ENCODE assay signal across 23 cellular contexts in genomic region chr6:53912661-53913060, GRCh38.
"Had no signal": no experiment of that assay in that cellular context is flagged by ENCODE, and none has a peak within 500 bp of the region (broad histone marks: within the 10 kb centered on the region; RNA-seq: fewer than 3 reads in every experiment).

No MANE protein-coding gene starts in this region.

- H3K27me3 ChIP-seq: esophagus squamous epithelium, heart left ventricle, left lung, right lobe of liver, transverse colon had no signal

- H3K27ac Mint-ChIP-seq: effector memory CD8-positive, alpha-beta T cell; naive B cell; stimulated activated effector memory CD8-positive, alpha-beta T cell treated with anti-CD3 and anti-CD28 coated beads, Interleukin-12 subunit alpha, Interleukin-12 subunit beta, amount 100 ng/mL, for 72 hours had no signal

- H3K4me3 Mint-ChIP-seq: central memory CD8-positive, alpha-beta T cell; effector memory CD8-positive, alpha-beta T cell; naive B cell; nephron; stimulated activated effector memory CD8-positive, alpha-beta T cell treated with anti-CD3 and anti-CD28 coated beads, Interleukin-12 subunit alpha, Interleukin-12 subunit beta, amount 100 ng/mL, for 72 hours had no signal

- H3K9me3 ChIP-seq: esophagus squamous epithelium, heart left ventricle, left lung, lower lobe of right lung, psoas muscle, right lobe of liver, thoracic aorta, transverse colon had no signal

- ATAC-seq: effector memory CD8-positive, alpha-beta T cell; heart left ventricle; left lung; lower lobe of right lung; psoas muscle; right lobe of liver; stimulated activated effector memory CD8-positive, alpha-beta T cell treated with anti-CD3 and anti-CD28 coated beads, Interleukin-12 subunit alpha, Interleukin-12 subunit beta, amount 100 ng/mL, for 72 hours; stimulated activated naive CD8-positive, alpha-beta T cell treated with anti-CD3 and anti-CD28 coated beads, Interleukin-15, Interleukin-2, amounts not matched to agents 100 U/mL and 50 U/mL, for 24 hours had no signal

- FAIRE-seq: islet of Langerhans had no signal

- H3K9me3 Mint-ChIP-seq: central memory CD8-positive, alpha-beta T cell; effector memory CD8-positive, alpha-beta T cell; naive B cell; nephron; stimulated activated effector memory CD8-positive, alpha-beta T cell treated with anti-CD3 and anti-CD28 coated beads, Interleukin-12 subunit alpha, Interleukin-12 subunit beta, amount 100 ng/mL, for 72 hours had no signal

- H3K36me3 ChIP-seq: left lung, right lobe of liver, thoracic aorta, transverse colon had no signal

- H3K79me2 ChIP-seq: parathyroid adenoma had no signal

- H2AFZ ChIP-seq: parathyroid adenoma had no signal

- H3K36me3 Mint-ChIP-seq: stimulated activated effector memory CD8-positive, alpha-beta T cell treated with anti-CD3 and anti-CD28 coated beads, Interleukin-12 subunit alpha, Interleukin-12 subunit beta, amount 100 ng/mL, for 72 hours had no signal

- H3K27me3 Mint-ChIP-seq: central memory CD8-positive, alpha-beta T cell; effector memory CD8-positive, alpha-beta T cell; naive B cell had no signal

- H3K4me1 ChIP-seq: heart left ventricle, left lung, lower lobe of right lung, parathyroid adenoma, psoas muscle, right lobe of liver had no signal

- H3K4me1 Mint-ChIP-seq: central memory CD8-positive, alpha-beta T cell; naive B cell; nephron; stimulated activated effector memory CD8-positive, alpha-beta T cell treated with anti-CD3 and anti-CD28 coated beads, Interleukin-12 subunit alpha, Interleukin-12 subunit beta, amount 100 ng/mL, for 72 hours had no signal

- DNase-seq: effector memory CD8-positive, alpha-beta T cell; esophagus squamous epithelium; foreskin fibroblast; heart left ventricle; kidney glomerular epithelial cell; left lung; lower lobe of right lung; mesenchymal stem cell; naive B cell; occipital lobe; psoas muscle; retina; right lobe of liver; stimulated activated CD4-positive, alpha-beta T cell treated with anti-CD3 and anti-CD28 coated beads, Interleukin-4, amount 100 ng/mL, for 1 hour; stimulated activated CD8-positive, alpha-beta memory T cell treated with anti-CD3 and anti-CD28 coated beads, Interleukin-4, amount 100 ng/mL, for 48 hours; stimulated activated naive CD8-positive, alpha-beta T cell treated with anti-CD3 and anti-CD28 coated beads, Interleukin-15, Interleukin-2, amounts not matched to agents 100 U/mL and 50 U/mL, for 24 hours; transverse colon had no signal

- H3K27ac ChIP-seq: heart left ventricle, left lung, lower lobe of right lung, parathyroid adenoma, psoas muscle, right lobe of liver, thoracic aorta had no signal

- H3K4me3 ChIP-seq: esophagus squamous epithelium, heart left ventricle, left lung, lower lobe of right lung, psoas muscle, right lobe of liver, thoracic aorta, transverse colon had no signal
